Comparison of ENCODE assay signal across 8 cellular contexts in the genomic region with DNA sequence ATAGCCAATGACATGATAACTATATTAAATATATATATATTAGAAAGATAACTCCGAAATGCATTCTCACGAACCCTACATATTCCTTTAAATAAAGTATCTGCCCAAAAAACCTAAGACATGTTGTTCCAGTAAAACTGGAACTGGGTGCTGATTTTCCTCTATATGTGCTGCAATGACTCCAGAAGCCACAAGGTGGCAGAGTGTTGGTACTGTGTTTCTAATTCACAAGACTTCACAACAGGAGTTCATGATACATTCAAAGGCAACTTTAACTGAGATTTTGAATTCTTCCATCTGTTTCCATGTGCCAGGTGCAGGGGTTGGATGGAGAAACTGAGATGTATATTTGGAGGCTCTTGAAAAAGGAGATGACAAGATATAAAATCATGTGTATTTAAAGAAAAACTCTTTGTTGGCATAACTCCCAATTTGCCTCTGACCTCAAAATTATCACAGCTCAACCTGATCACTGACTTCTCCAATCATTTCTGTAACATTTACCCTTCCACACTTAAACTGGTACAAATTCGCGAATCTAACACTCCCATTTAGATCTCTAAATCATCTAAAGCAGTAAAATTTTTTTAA.
DNase-seq lines count a peak whose midpoint lies in the region; ATAC-seq and TF ChIP-seq lines count a peak whose summit lies in the region.

No MANE protein-coding gene starts in this region.

- in situ Hi-C loops in astrocyte of the spinal cord (cut with HindIII; ENCODE audit: low sequenced_read_pairs) = no loop called here

- no peaks in the 10 kb centered on the region for H3K4me1 ChIP-seq in BE2C
- H3K4me1 ChIP-seq in effector memory CD4-positive, alpha-beta T cell (ENCODE audit: control insufficient read depth, insufficient read depth, low read length, poor library complexity, severe bottlenecking) = no peaks in the 10 kb centered on the region

- H3K27me3 ChIP-seq in BE2C = no peaks in the 10 kb centered on the region
- H3K27me3 ChIP-seq in effector memory CD4-positive, alpha-beta T cell (replicated peaks; ENCODE audit: control insufficient read depth, insufficient read depth, low read length, poor library complexity, severe bottlenecking) = no peaks in the 10 kb centered on the region

- H3K4me3 ChIP-seq in BE2C (ENCODE audit: low read depth, low read length) (no peak overlapping the region), astrocyte of the spinal cord (ENCODE audit: low read depth, low read length) (no peak overlapping the region)
- no peak overlapping the region for H3K4me3 ChIP-seq in effector memory CD4-positive, alpha-beta T cell (ENCODE audit: insufficient read depth, low read depth, low read length, poor library complexity, severe bottlenecking)

- H3K36me3 ChIP-seq in BE2C = no peaks in the 10 kb centered on the region
- H3K36me3 ChIP-seq in effector memory CD4-positive, alpha-beta T cell (ENCODE audit: control insufficient read depth, insufficient read depth, low read length) = no peaks in the 10 kb centered on the region

- peak; percentile 87 for ATAC-seq in HG02678 (IDR thresholded peaks at IDR 0.05; ENCODE audit: unreplicated experiment)

- POLR2A ChIA-PET in GM10248 (lab: Yijun Ruan, JAX) = no interaction called here

- DNase-seq in BE2C = peak; percentile 56
- peak; percentile 22 for DNase-seq in GM10248 (ENCODE audit: extremely low spot score)
- peak; percentile 60 for DNase-seq in NCI-H526 treated with DMSO at 0.1 percent for 48 hours (lab: John Stamatoyannopoulos, UW)
- DNase-seq in astrocyte of the spinal cord (ENCODE audit: low read depth, low spot score) = peak; percentile 66
- peak; percentile 66 for DNase-seq in islet precursor cell
- DNase-seq in stromal cell of bone marrow (ENCODE audit: low read depth) = peak; percentile 38
- DNase-seq in effector memory CD4-positive, alpha-beta T cell = no peak

- TF ChIP-seq CTCF in BE2C (IDR thresholded peaks at IDR 0.05; ENCODE audit: low read depth, low read length) = peak; percentile 94
- peak; percentile 82 for TF ChIP-seq CTCF in GM10248 (IDR thresholded peaks at IDR 0.05; ENCODE audit: control extremely low read depth, extremely low read depth, low read depth, missing control alignments)
- TF ChIP-seq CTCF in astrocyte of the spinal cord (IDR thresholded peaks at IDR 0.05; ENCODE audit: low read depth, low read length) = peak; percentile 90

- no peaks in the 10 kb centered on the region for H3K9me3 ChIP-seq in BE2C
- no peaks in the 10 kb centered on the region for H3K9me3 ChIP-seq in effector memory CD4-positive, alpha-beta T cell (ENCODE audit: control insufficient read depth, low read length)

- no peak overlapping the region for H3K27ac ChIP-seq in effector memory CD4-positive, alpha-beta T cell (ENCODE audit: insufficient read depth, low read length, poor library complexity, severe bottlenecking)

- CTCF ChIA-PET in GM10248 (lab: Yijun Ruan, JAX) = interaction anchor here (0.6 to 3.8 kb wide), 12 partner anchors 9 to 548 kb away, joined by 3 to 26 read pairs (median 4); no protein-coding TSS in a partner anchor

Comparison
In these comparisons a context has a peak if more than half of its experiments do, and no peak if none do; other contexts are left out.
1. DNase-seq: peak in BE2C (single experiment), GM10248 (single experiment), NCI-H526 treated with DMSO at 0.1 percent for 48 hours (single experiment), astrocyte of the spinal cord (single experiment), islet precursor cell (single experiment) and stromal cell of bone marrow (single experiment); none in effector memory CD4-positive, alpha-beta T cell (0 of 3).
2. Peak in every context shown above with its lines, with median percentiles within 50 percentile points of each other: CTCF ChIP-seq.